Comparison of ENCODE assay signal across 25 cellular contexts in genomic region chr16:88989852-88990547, GRCh38. TPM values are rescaled to one million over a fixed set of nuclear protein-coding genes. Genes with fewer than 3 reads are reported as not detected.
"Had no signal": no experiment of that assay in that cellular context is flagged by ENCODE, and none has a peak within 500 bp of the region (broad histone marks: within the 10 kb centered on the region; RNA-seq: fewer than 3 reads in every experiment).

No MANE protein-coding gene starts in this region.

- ATAC-seq: activated CD8-positive, alpha-beta T cell treated with anti-CD3 and anti-CD28 coated beads for 36 hours; activated naive CD8-positive, alpha-beta T cell treated with anti-CD3 and anti-CD28 coated beads, Interleukin-2, amount 50 U/mL, for 24 hours; activated T-cell treated with anti-CD3 and anti-CD28 coated beads, Interleukin-2, amount 50 U/mL, for 4 hours; activated T-helper 17 cell treated with anti-CD3 and anti-CD28 coated beads, Interleukin-2, amount 50 U/mL, for 72 hours; psoas muscle had no signal

- H3K4me3 Mint-ChIP-seq: activated CD8-positive, alpha-beta T cell treated with anti-CD3 and anti-CD28 coated beads for 36 hours; activated naive CD8-positive, alpha-beta T cell treated with anti-CD3 and anti-CD28 coated beads, Interleukin-2, amount 50 U/mL, for 24 hours; activated T-cell treated with anti-CD3 and anti-CD28 coated beads, Interleukin-2, amount 50 U/mL, for 4 hours; activated T-helper 17 cell treated with anti-CD3 and anti-CD28 coated beads, Interleukin-2, amount 50 U/mL, for 72 hours; nephron; stimulated activated naive CD8-positive, alpha-beta T cell treated with anti-CD3 and anti-CD28 coated beads, Interleukin-15, Interleukin-2, amounts not matched to agents 100 ng/mL and 50 ng/mL, for 24 hours; type B pancreatic cell had no signal

- H3K4me3 ChIP-seq: breast epithelium, esophagus muscularis mucosa, left ventricle myocardium inferior, psoas muscle, spleen, thoracic aorta, uterus had no signal

- H3K9me3 Mint-ChIP-seq: activated CD8-positive, alpha-beta T cell treated with anti-CD3 and anti-CD28 coated beads for 36 hours; activated naive CD8-positive, alpha-beta T cell treated with anti-CD3 and anti-CD28 coated beads, Interleukin-2, amount 50 U/mL, for 24 hours; activated T-cell treated with anti-CD3 and anti-CD28 coated beads, Interleukin-2, amount 50 U/mL, for 4 hours; activated T-helper 17 cell treated with anti-CD3 and anti-CD28 coated beads, Interleukin-2, amount 50 U/mL, for 72 hours; nephron; stimulated activated naive CD8-positive, alpha-beta T cell treated with anti-CD3 and anti-CD28 coated beads, Interleukin-15, Interleukin-2, amounts not matched to agents 100 ng/mL and 50 ng/mL, for 24 hours; type B pancreatic cell had no signal

- H3K79me2 ChIP-seq: parathyroid adenoma had no signal

- H3K27ac ChIP-seq: breast epithelium, esophagus muscularis mucosa, left ventricle myocardium inferior, parathyroid adenoma, psoas muscle, spleen, thoracic aorta, uterus had no signal

- H3K4me1 ChIP-seq: breast epithelium, left ventricle myocardium inferior, parathyroid adenoma, psoas muscle, uterus had no signal

- H3K27me3 Mint-ChIP-seq: stimulated activated naive CD8-positive, alpha-beta T cell treated with anti-CD3 and anti-CD28 coated beads, Interleukin-15, Interleukin-2, amounts not matched to agents 100 ng/mL and 50 ng/mL, for 24 hours had no signal

- H2AFZ ChIP-seq: parathyroid adenoma had no signal

- H3K36me3 ChIP-seq: breast epithelium, esophagus muscularis mucosa, left ventricle myocardium inferior, spleen, thoracic aorta, uterus had no signal

- DNase-seq: activated CD4-positive, alpha-beta T cell treated with anti-CD3 and anti-CD28 coated beads, Interleukin-2, amount 50 U/mL, for 1 hour; activated CD8-positive, alpha-beta T cell treated with anti-CD3 and anti-CD28 coated beads for 36 hours; activated gamma-delta T cell treated with Interleukin-2 at 50 U/mL for 16 hours; activated naive CD4-positive, alpha-beta T cell treated with anti-CD3 and anti-CD28 coated beads, Interleukin-2, amount 50 U/mL, for 16 hours; activated naive CD8-positive, alpha-beta T cell treated with anti-CD3 and anti-CD28 coated beads, Interleukin-2, amount 50 U/mL, for 24 hours; activated T-cell treated with anti-CD3 and anti-CD28 coated beads, Interleukin-2, amount 50 U/mL, for 4 hours; amygdala; central memory CD4-positive, alpha-beta T cell; foreskin melanocyte; left ventricle myocardium inferior; occipital lobe; psoas muscle; stimulated activated CD4-positive, alpha-beta T cell treated with anti-CD3 and anti-CD28 coated beads, Interleukin-2, amount 100 ng/mL, for 48 hours; T-helper 2 cell; uterus had no signal

- H3K27me3 ChIP-seq: uterus had no signal

- H3K4me1 Mint-ChIP-seq: activated naive CD8-positive, alpha-beta T cell treated with anti-CD3 and anti-CD28 coated beads, Interleukin-2, amount 50 U/mL, for 24 hours; activated T-helper 17 cell treated with anti-CD3 and anti-CD28 coated beads, Interleukin-2, amount 50 U/mL, for 72 hours had no signal

- H3K36me3 Mint-ChIP-seq: type B pancreatic cell had no signal

- H3K27ac Mint-ChIP-seq: activated CD8-positive, alpha-beta T cell treated with anti-CD3 and anti-CD28 coated beads for 36 hours; activated naive CD8-positive, alpha-beta T cell treated with anti-CD3 and anti-CD28 coated beads, Interleukin-2, amount 50 U/mL, for 24 hours; activated T-helper 17 cell treated with anti-CD3 and anti-CD28 coated beads, Interleukin-2, amount 50 U/mL, for 72 hours; nephron; stimulated activated naive CD8-positive, alpha-beta T cell treated with anti-CD3 and anti-CD28 coated beads, Interleukin-15, Interleukin-2, amounts not matched to agents 100 ng/mL and 50 ng/mL, for 24 hours; type B pancreatic cell had no signal

- H3K9ac ChIP-seq: parathyroid adenoma had no signal

- H3K9me3 ChIP-seq: breast epithelium, esophagus muscularis mucosa, left ventricle myocardium inferior, psoas muscle, spleen, thoracic aorta, uterus had no signal

RNA-seq across cellular contexts. Expression of gene CBFA2T3, which starts 13.0 kb away (rescaled TPM):
- total RNA-seq: lung microvascular endothelial cell had no signal
